ENCODE assay signal across 8 cellular contexts in genomic region chr17:31008374-31009035, GRCh38. TPM values are rescaled to one million over a fixed set of nuclear protein-coding genes. Genes with fewer than 3 reads are reported as not detected.
A peak's percentile ranks its signal among the peaks of the same experiment; 100 is the strongest.
DNase-seq lines count a peak whose midpoint lies in the region; ATAC-seq and TF ChIP-seq lines count a peak whose summit lies in the region.

No MANE protein-coding gene starts in this region.

- TF ChIP-seq CTCF in GM10266 (IDR thresholded peaks at IDR 0.05; ENCODE audit: control insufficient read depth, insufficient read depth, low read depth, missing control alignments) (no peak), body of pancreas (IDR thresholded peaks at IDR 0.05) (peak in 1 of 7 experiments; percentile 11)

- H3K4me3 ChIP-seq in body of pancreas = peak overlapping the region; percentile 50 to 51

- TF ChIP-seq POLR2A in body of pancreas (IDR thresholded peaks at IDR 0.05) = peak; percentile 38 to 72 (median 68)

- peaks cover 12% of the 10 kb centered on the region for H3K4me1 ChIP-seq in body of pancreas

- no peaks in the 10 kb centered on the region for H3K36me3 ChIP-seq in body of pancreas (replicated peaks in 1 of 2; ENCODE audit: insufficient read depth in 1 of 2, low read depth in 2 of 2)

- DNase-seq in GM10266 (ENCODE audit: extremely low spot score) (peak; percentile 65), HK-2 (ENCODE audit: unreplicated experiment) (peak; percentile 67), T-helper 9 cell (peak; percentile 45), body of pancreas (peak; percentile 62 to 74 (median 67)), iPS DF 4.7 (ENCODE audit: extremely low read depth, low spot score) (peak; percentile 22), retina (peak; percentile 87), SW 1271 (lab: John Stamatoyannopoulos, UW) (no peak)

- peak; percentile 77 for ATAC-seq in body of pancreas
- no peak for ATAC-seq in GM21786 (IDR thresholded peaks at IDR 0.05; ENCODE audit: unreplicated experiment)

- H3K9me3 ChIP-seq in body of pancreas = no peaks in the 10 kb centered on the region

- H3K27me3 ChIP-seq in body of pancreas = no peaks in the 10 kb centered on the region

- H3K27ac ChIP-seq in body of pancreas = peak overlapping the region; percentile 75 to 89 (median 88)

- WGBS in body of pancreas, 2 donors = 0 to 1% methylated on average over 23 to 63 of the region's 65 CpGs

- intact Hi-C loops in body of pancreas (cut with DNase I) = no loop called here

RNA-seq across cellular contexts. Expression of gene RNF135, which starts 37.7 kb away (rescaled TPM):
- total RNA-seq in body of pancreas = 10 to 100 TPM; 13.7 to 18.8 TPM

Comparison
In these comparisons a context has a peak if more than half of its experiments do, and no peak if none do; other contexts are left out.
1. DNase-seq: peak in GM10266 (single experiment), HK-2 (single experiment), T-helper 9 cell (single experiment), body of pancreas (4 of 4), iPS DF 4.7 (single experiment) and retina (single experiment); none in SW 1271 (0 of 2).